Comparison of ENCODE assay signal across 8 cellular contexts in genomic region chr4:170497105-170497504, GRCh38.
DNase-seq lines count a peak whose midpoint lies in the region; ATAC-seq lines count a peak whose summit lies in the region.

No MANE protein-coding gene starts in this region.

- peak overlapping the region; percentile 63 for H3K4me3 Mint-ChIP-seq in T-helper 1 cell treated with Interleukin-12 subunit alpha and Interleukin-12 subunit beta and Interleukin-4 antibody, amounts not matched to agents 30 μg/mL and 1 μg/mL, for 36 hours

- peak; percentile 80 for ATAC-seq in HG02852 (IDR thresholded peaks at IDR 0.05; ENCODE audit: unreplicated experiment)

- no peak overlapping the region for H3K27ac Mint-ChIP-seq in T-helper 1 cell treated with Interleukin-12 subunit alpha and Interleukin-12 subunit beta and Interleukin-4 antibody, amounts not matched to agents 30 μg/mL and 1 μg/mL, for 36 hours

- H3K4me1 Mint-ChIP-seq in T-helper 1 cell treated with Interleukin-12 subunit alpha and Interleukin-12 subunit beta and Interleukin-4 antibody, amounts not matched to agents 30 μg/mL and 1 μg/mL, for 36 hours (ENCODE audit: low read depth) = no peaks in the 10 kb centered on the region

- DNase-seq in T-helper 1 cell (no peak), NCI-H774 (lab: John Stamatoyannopoulos, UW) (peak; percentile 31), fibroblast of peridontal ligament (ENCODE audit: extremely low read depth) (peak; percentile 5), ecto neural progenitor cell (ENCODE audit: low spot score) (no peak), cerebellar nuclear complex (lab: John Stamatoyannopoulos, UW) (no peak)
- no peak for DNase-seq in stimulated activated naive CD4-positive, alpha-beta T cell treated with Interleukin-2 at 50 U/mL for 16 hours (lab: John Stamatoyannopoulos, UW)

- no peaks in the 10 kb centered on the region for H3K36me3 Mint-ChIP-seq in T-helper 1 cell treated with Interleukin-12 subunit alpha and Interleukin-12 subunit beta and Interleukin-4 antibody, amounts not matched to agents 30 μg/mL and 1 μg/mL, for 36 hours (ENCODE audit: low read depth)

- H3K27me3 Mint-ChIP-seq in T-helper 1 cell treated with Interleukin-12 subunit alpha and Interleukin-12 subunit beta and Interleukin-4 antibody, amounts not matched to agents 30 μg/mL and 1 μg/mL, for 36 hours (ENCODE audit: low read depth) = peaks cover 4% of the 10 kb centered on the region

- H3K9me3 Mint-ChIP-seq in T-helper 1 cell treated with Interleukin-12 subunit alpha and Interleukin-12 subunit beta and Interleukin-4 antibody, amounts not matched to agents 30 μg/mL and 1 μg/mL, for 36 hours = no peaks in the 10 kb centered on the region

Comparison
In these comparisons a context has a peak if more than half of its experiments do, and no peak if none do; other contexts are left out.
1. DNase-seq: peak in NCI-H774 (single experiment) and fibroblast of peridontal ligament (single experiment); none in T-helper 1 cell (0 of 5), ecto neural progenitor cell (single experiment), stimulated activated naive CD4-positive, alpha-beta T cell treated with Interleukin-2 at 50 U/mL for 16 hours (single experiment) and cerebellar nuclear complex (0 of 2).